1 cellular context compared by ENCODE assay signal in the genomic region with DNA sequence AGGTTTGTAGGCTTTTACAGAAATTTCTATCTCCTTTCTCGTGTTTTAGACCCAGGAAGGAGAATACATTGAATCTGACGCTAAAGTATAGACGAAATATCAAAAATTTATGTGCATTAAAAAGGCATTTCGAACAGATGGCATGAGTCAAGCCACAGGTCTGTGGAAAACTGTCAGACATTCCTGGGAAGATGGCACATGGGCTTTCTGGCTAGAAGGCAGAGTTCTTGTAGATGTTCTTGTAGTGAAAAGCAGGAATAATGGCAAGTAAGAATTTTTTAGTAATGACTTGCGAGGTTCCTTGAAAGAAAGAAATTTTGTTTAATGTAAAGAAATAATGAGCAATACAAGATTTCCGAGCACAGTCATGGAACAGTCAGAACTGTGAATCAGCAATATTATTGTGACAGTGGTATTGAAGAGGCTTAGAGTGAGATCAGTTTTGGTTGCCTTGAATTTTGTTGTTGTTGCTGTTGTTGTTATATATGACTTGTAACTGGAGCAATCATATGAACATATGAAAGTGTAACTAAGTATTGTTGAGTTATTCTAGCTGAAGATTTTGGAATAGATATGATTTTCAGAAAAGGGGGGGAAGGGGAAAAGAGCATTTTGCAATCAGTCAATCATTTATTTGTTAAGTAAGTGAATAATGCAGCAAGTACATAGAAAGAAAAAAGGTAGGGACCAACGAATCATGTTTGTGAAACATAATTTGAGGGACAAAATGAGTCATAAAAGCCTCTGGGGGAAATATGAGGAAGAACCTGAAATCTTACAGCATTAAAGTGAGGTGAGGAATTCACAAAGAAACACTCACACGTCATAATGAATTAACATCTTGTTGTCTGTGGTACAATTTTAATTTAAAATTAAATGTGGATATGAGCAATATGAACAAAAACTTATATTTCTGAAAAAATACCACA.
TF ChIP-seq lines count a peak whose summit lies in the region.

No MANE protein-coding gene starts in this region.

TF ChIP-seq in IMR-90, 13 proteins besides CTCF, POLR2A, EP300 and RAD21:
- TF ChIP-seq MAFK (IDR thresholded peaks at IDR 0.05; ENCODE audit: low read depth, low read length), result 0 out of 2 replicates have a peak, but pooled peaks have one; percentile 23
- TF ChIP-seq RCOR1 (IDR thresholded peaks at IDR 0.05; ENCODE audit: insufficient replicate concordance, low read length), result no peak
- no peak for TF ChIP-seq ELK1 (IDR thresholded peaks at IDR 0.05; ENCODE audit: borderline replicate concordance, low read depth, low read length)
TF ChIP-seq in IMR-90: peak in this region for 1.
